1 cellular context compared by ENCODE assay signal in genomic region chr2:120711694-120712093, GRCh38.
TF ChIP-seq lines count a peak whose summit lies in the region.

No MANE protein-coding gene starts in this region.

TF ChIP-seq in K562, 482 proteins besides CTCF, POLR2A, EP300 and RAD21 (continued from another document):
- TF ChIP-seq ZFP36 (IDR thresholded peaks at IDR 0.05; ENCODE audit: low read depth, low read length, partially characterized antibody) (peak; percentile 78), ZFP30 (CRISPR knock-in tag; IDR thresholded peaks at IDR 0.05; ENCODE audit: borderline replicate concordance) (no peak)
